Comparison of ENCODE assay signal across 8 cellular contexts in the genomic region with DNA sequence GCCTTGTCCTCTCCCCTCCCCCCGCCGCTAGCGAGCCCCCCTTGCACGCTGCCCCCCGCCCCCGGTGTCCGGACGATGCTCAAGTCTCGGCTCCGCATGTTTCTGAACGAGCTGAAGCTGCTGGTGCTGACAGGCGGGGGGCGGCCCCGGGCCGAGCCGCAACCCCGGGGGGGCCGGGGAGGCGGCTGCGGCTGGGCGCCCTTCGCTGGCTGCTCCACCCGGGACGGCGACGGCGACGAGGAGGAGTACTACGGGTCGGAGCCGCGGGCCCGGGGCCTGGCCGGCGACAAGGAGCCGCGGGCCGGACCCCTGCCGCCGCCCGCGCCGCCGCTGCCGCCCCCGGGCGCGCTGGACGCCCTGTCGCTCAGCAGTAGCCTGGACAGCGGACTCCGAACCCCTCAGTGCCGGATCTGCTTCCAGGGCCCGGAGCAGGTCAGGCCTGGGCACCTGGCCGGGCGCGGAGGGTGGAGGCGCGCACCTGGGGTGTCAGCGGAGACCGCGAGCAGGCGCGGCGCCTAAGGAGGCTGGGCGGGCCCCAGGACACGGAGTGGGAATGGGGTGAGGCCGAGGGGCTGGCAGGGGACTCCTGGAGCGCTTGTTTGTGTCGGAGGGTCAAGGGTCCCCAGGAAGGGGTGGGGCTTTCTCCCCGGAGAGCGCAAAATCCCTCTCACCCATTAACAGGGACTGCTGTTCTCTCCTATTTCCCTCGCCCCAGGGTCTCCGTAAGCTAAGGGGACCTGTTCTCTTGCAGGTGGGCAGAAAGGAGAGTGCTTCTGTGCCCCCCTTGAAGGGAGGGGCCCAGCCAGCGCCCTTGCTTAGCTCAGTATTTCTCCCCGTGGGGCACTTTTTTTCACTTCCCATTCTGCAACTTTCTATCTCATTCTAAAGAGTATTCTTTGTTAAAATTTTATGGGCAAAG. TPM values are rescaled to one million over a fixed set of nuclear protein-coding genes. Genes with fewer than 3 reads are reported as not detected.
A peak's percentile ranks its signal among the peaks of the same experiment; 100 is the strongest.
DNase-seq lines count a peak whose midpoint lies in the region; ATAC-seq and TF ChIP-seq lines count a peak whose summit lies in the region.

No MANE protein-coding gene starts in this region.

- WGBS in neuronal stem cell (ENCODE audit: extremely low coverage in 2 of 2, insufficient read length in 2 of 2, insufficient replicate concordance in 1 of 2), 2 donors: no CpG with 5 or more reads among the region's 76 CpGs

- no peak overlapping the region for H3K23ac ChIP-seq in neuronal stem cell (ENCODE audit: low read depth, low read length, poor library complexity)

- peaks cover 16% of the 10 kb centered on the region for H3K4me1 ChIP-seq in HEK293 (ENCODE audit: control insufficient read depth, insufficient read depth, low read length)
- H3K4me1 ChIP-seq in neuronal stem cell (ENCODE audit: control insufficient read depth in 2 of 2, insufficient read depth in 1 of 2, low read depth in 1 of 2, low read length in 2 of 2): peaks cover 28 to 38% of the 10 kb centered on the region in 2 donors

- no peak overlapping the region for H2BK15ac ChIP-seq in neuronal stem cell (ENCODE audit: low read length)

- H3K4me3 ChIP-seq in AG04450 (ENCODE audit: low read depth, low read length) (peak overlapping the region; percentile 61), HEK293 (ENCODE audit: low read depth, low read length) (peak overlapping the region; percentile 63), neuronal stem cell (ENCODE audit: low read length in 2 of 2) (peak overlapping the region; percentile 58 to 89)

- H3K14ac ChIP-seq in neuronal stem cell (ENCODE audit: low read length): no peak overlapping the region

- peak overlapping the region; percentile 97 for H3K4me2 ChIP-seq in neuronal stem cell (ENCODE audit: insufficient read depth, low read length, poor library complexity, severe bottlenecking)

- H2AK5ac ChIP-seq in neuronal stem cell (ENCODE audit: low read depth, low read length): peak overlapping the region; percentile 46

- peak overlapping the region; percentile 59 for H2AFZ ChIP-seq in neuronal stem cell (ENCODE audit: low read length)

- TF ChIP-seq POLR2A in erythroblast (IDR thresholded peaks at IDR 0.05; ENCODE audit: low read length): no peak

- H3K36me3 ChIP-seq in HEK293 (ENCODE audit: control insufficient read depth in 2 of 2, insufficient read depth in 1 of 2, low read length in 2 of 2) (peaks cover 10 to 45% of the 10 kb centered on the region in 2 experiments), neuronal stem cell (replicated peaks in 1 of 2; ENCODE audit: control insufficient read depth in 2 of 2, insufficient read depth in 2 of 2, low read length in 2 of 2) (peaks cover 14 to 43% of the 10 kb centered on the region in 2 donors)

- no peak for TF ChIP-seq CTCF in AG04450 (IDR thresholded peaks at IDR 0.05; ENCODE audit: low read depth, low read length)
- no peak for TF ChIP-seq CTCF in HEK293 (tag by site-specific recombination; IDR thresholded peaks at IDR 0.05)

- H3K27ac ChIP-seq in AG04450 (ENCODE audit: low read depth, low read length) (no peak overlapping the region), HEK293 (ENCODE audit: extremely low read depth, low read depth, low read length) (peak overlapping the region; percentile 69; the same call in 1 of the 2 replicates), neuronal stem cell (replicated peaks; ENCODE audit: low read length) (no peak overlapping the region)

- CTCF ChIA-PET in AG04450 (lab: Charles Lee): interaction anchor here (0.5 to 2.3 kb wide), 19 partner anchors 8 to 1788 kb away, joined by 3 to 24 read pairs (median 6); partner anchors contain the start of genes CYP27B1, EEF1AKMT3, METTL1 and TSFM
- CTCF ChIA-PET in HEK293 (lab: Yijun Ruan, JAX): interaction anchor here (0.6 to 2.4 kb wide), 8 partner anchors 10 to 151 kb away, joined by 3 to 26 read pairs (median 4); partner anchors contain the start of genes CYP27B1, EEF1AKMT3 and METTL1

- no peak overlapping the region for H2BK12ac ChIP-seq in neuronal stem cell (ENCODE audit: low read length)

- H2BK120ac ChIP-seq in neuronal stem cell (ENCODE audit: low read depth, low read length): no peak overlapping the region

- H3K4ac ChIP-seq in neuronal stem cell (ENCODE audit: low read length): no peak overlapping the region

- peaks cover 13% of the 10 kb centered on the region for H3K79me1 ChIP-seq in neuronal stem cell (ENCODE audit: low read depth, low read length)

- H2BK5ac ChIP-seq in neuronal stem cell (ENCODE audit: low read length): no peak overlapping the region

- POLR2A ChIA-PET in AG04450 (lab: Yijun Ruan, JAX) (interaction anchor here (1.0 kb wide), 1 partner anchor 17 kb away, joined by 3 read pairs; the partner anchor contains the start of gene EEF1AKMT3), HEK293 (lab: Yijun Ruan, JAX) (interaction anchor here (0.7 to 2.0 kb wide), 4 partner anchors 8 to 16 kb away, joined by 3 to 8 read pairs (median 5); partner anchors contain the start of genes CYP27B1, EEF1AKMT3, METTL1 and TSPAN31)

- DNase-seq in AG04450 (ENCODE audit: low read depth, low spot score) (no peak), erythroblast (lab: John Stamatoyannopoulos, UW) (peak; percentile 41 to 59), neuronal stem cell (ENCODE audit: low spot score) (no peak), epidermal melanocyte (ENCODE audit: insufficient read length, low spot score) (no peak)
- DNase-seq in activated CD4-positive, alpha-beta T cell treated with anti-CD3 and anti-CD28 coated beads, Interleukin-2, amount 50 U/mL, for 48 hours: peak; percentile 25 to 41

- H4K8ac ChIP-seq in neuronal stem cell (ENCODE audit: low read depth, low read length): no peak overlapping the region

- ATAC-seq in GM19463 (IDR thresholded peaks at IDR 0.05; ENCODE audit: unreplicated experiment) (no peak), HG03025 (IDR thresholded peaks at IDR 0.05; ENCODE audit: low FRiP score, unreplicated experiment) (no peak)

- no peak overlapping the region for H4K91ac ChIP-seq in neuronal stem cell (ENCODE audit: low read depth, low read length, poor library complexity)

- H3K9me3 ChIP-seq in AG04450 (ENCODE audit: control insufficient read depth, insufficient read depth, low read length) (no peaks in the 10 kb centered on the region; the same call in 1 of the 2 replicates), HEK293 (ENCODE audit: control insufficient read depth, insufficient read depth, low read depth, low read length) (no peaks in the 10 kb centered on the region), neuronal stem cell (replicated peaks in 1 of 2; ENCODE audit: control insufficient read depth in 2 of 2, insufficient read depth in 1 of 2, low read depth in 1 of 2, low read length in 2 of 2) (no peaks in the 10 kb centered on the region)

- peak overlapping the region; percentile 87 for H3K9ac ChIP-seq in neuronal stem cell (ENCODE audit: low read depth, low read length, poor library complexity)

- peak overlapping the region; percentile 84 for H3K18ac ChIP-seq in neuronal stem cell (ENCODE audit: low read length)

- H3K27me3 ChIP-seq in AG04450 (ENCODE audit: control insufficient read depth, insufficient read depth, low read length) (peaks cover 15% of the 10 kb centered on the region), neuronal stem cell (ENCODE audit: control insufficient read depth in 3 of 3, insufficient read depth in 3 of 3, low read depth in 1 of 3, low read length in 3 of 3) (peaks cover 0 to 13% (median 3%) of the 10 kb centered on the region in 3 experiments)

TF ChIP-seq in HEK293, 187 proteins besides CTCF, POLR2A, EP300 and RAD21 (continues in another document):
- TF ChIP-seq ZNF426 (tag by site-specific recombination; IDR thresholded peaks at IDR 0.05): no peak
- no peak for TF ChIP-seq ZNF114 (tag by site-specific recombination; IDR thresholded peaks at IDR 0.05)
- TF ChIP-seq ZNF19 (tag by site-specific recombination; IDR thresholded peaks at IDR 0.05; ENCODE audit: low read depth): no peak
- no peak for TF ChIP-seq ZNF747 (tag by site-specific recombination; IDR thresholded peaks at IDR 0.05)
- TF ChIP-seq ZNF146 (tag by site-specific recombination; IDR thresholded peaks at IDR 0.05): no peak
- TF ChIP-seq ZNF155 (tag by site-specific recombination; IDR thresholded peaks at IDR 0.05): no peak
- TF ChIP-seq HOXD13 (CRISPR knock-in tag; IDR thresholded peaks at IDR 0.05; ENCODE audit: borderline replicate concordance): no peak
- TF ChIP-seq KLF7 (tag by site-specific recombination; IDR thresholded peaks at IDR 0.05; ENCODE audit: borderline replicate concordance): no peak
- TF ChIP-seq ZNF843 (tag by site-specific recombination; IDR thresholded peaks at IDR 0.05): no peak
- TF ChIP-seq ZNF394 (tag by site-specific recombination; IDR thresholded peaks at IDR 0.05; ENCODE audit: borderline replicate concordance): no peak

RNA-seq across cellular contexts. Expression of gene MARCHF9, which starts 0.8 kb away (rescaled TPM):
- polyA plus RNA-seq in AG04450 (2011; rRNA removed): 3.6 and 3.7 TPM in 2 replicates
- polyA minus RNA-seq in AG04450 (2011; rRNA and poly(A)+ RNA removed): 3.7 and 5.2 TPM in 2 replicates
- 14.0 TPM for polyA plus RNA-seq in neuronal stem cell (2013, experiment 1 of 2)
- polyA plus RNA-seq in neuronal stem cell (2013, experiment 2 of 2): 14.6 TPM

RNA-seq across cellular contexts. Expression of gene CDK4, which starts 3.6 kb away (rescaled TPM):
- 251 and 288 TPM in 2 replicates for polyA plus RNA-seq in AG04450 (2011; rRNA removed)
- 141 and 192 TPM in 2 replicates for polyA minus RNA-seq in AG04450 (2011; rRNA and poly(A)+ RNA removed)
- polyA plus RNA-seq in neuronal stem cell (2013, experiment 1 of 2): 157 TPM
- 144 TPM for polyA plus RNA-seq in neuronal stem cell (2013, experiment 2 of 2)

RNA-seq across cellular contexts. Expression of gene TSPAN31, which starts 10.9 kb away (rescaled TPM):
- polyA plus RNA-seq in AG04450 (2011; rRNA removed): 32.7 and 45.9 TPM in 2 replicates
- polyA minus RNA-seq in AG04450 (2011; rRNA and poly(A)+ RNA removed): 38.6 and 54.6 TPM in 2 replicates
- polyA plus RNA-seq in neuronal stem cell (2013, experiment 1 of 2): 24.9 TPM
- polyA plus RNA-seq in neuronal stem cell (2013, experiment 2 of 2): 25.4 TPM

RNA-seq across cellular contexts. Expression of gene CYP27B1, which starts 11.2 kb away (rescaled TPM):
- 0.22 and 0.29 TPM in 2 replicates for polyA plus RNA-seq in AG04450 (2011; rRNA removed)
- 0.30 and 0.37 TPM in 2 replicates for polyA minus RNA-seq in AG04450 (2011; rRNA and poly(A)+ RNA removed)
- polyA plus RNA-seq in neuronal stem cell (2013, experiment 1 of 2): 0.35 TPM
- polyA plus RNA-seq in neuronal stem cell (2013, experiment 2 of 2): 0.40 TPM

RNA-seq across cellular contexts. Expression of gene METTL1, which starts 16.2 kb away (rescaled TPM):
- 20.1 and 23.5 TPM in 2 replicates for polyA plus RNA-seq in AG04450 (2011; rRNA removed)
- polyA minus RNA-seq in AG04450 (2011; rRNA and poly(A)+ RNA removed): 22.8 and 26.3 TPM in 2 replicates
- 9.5 TPM for polyA plus RNA-seq in neuronal stem cell (2013, experiment 1 of 2)
- 10.2 TPM for polyA plus RNA-seq in neuronal stem cell (2013, experiment 2 of 2)

Comparison
In these comparisons a context has a peak if more than half of its experiments do, and no peak if none do; other contexts are left out.
1. DNase-seq: peak in activated CD4-positive, alpha-beta T cell treated with anti-CD3 and anti-CD28 coated beads, Interleukin-2, amount 50 U/mL, for 48 hours (2 of 2) and erythroblast (2 of 2); none in AG04450 (single experiment), neuronal stem cell (single experiment) and epidermal melanocyte (single experiment).
2. Peak in every context shown above with its lines, with median percentiles within 50 percentile points of each other: H3K4me3 ChIP-seq.